ENCODE assay signal across 1 cellular context in genomic region chr7:53740971-53741370, GRCh38.
TF ChIP-seq lines count a peak whose summit lies in the region.

No MANE protein-coding gene starts in this region.

TF ChIP-seq in A549, 52 proteins besides CTCF, POLR2A, EP300 and RAD21 (continued from another document):
- TF ChIP-seq HMGXB4 (CRISPR knock-in tag; IDR thresholded peaks at IDR 0.05; ENCODE audit: borderline replicate concordance) = no peak
- no peak for TF ChIP-seq MAX (IDR thresholded peaks at IDR 0.05)
